ENCODE assay signal across 22 cellular contexts in the genomic region with DNA sequence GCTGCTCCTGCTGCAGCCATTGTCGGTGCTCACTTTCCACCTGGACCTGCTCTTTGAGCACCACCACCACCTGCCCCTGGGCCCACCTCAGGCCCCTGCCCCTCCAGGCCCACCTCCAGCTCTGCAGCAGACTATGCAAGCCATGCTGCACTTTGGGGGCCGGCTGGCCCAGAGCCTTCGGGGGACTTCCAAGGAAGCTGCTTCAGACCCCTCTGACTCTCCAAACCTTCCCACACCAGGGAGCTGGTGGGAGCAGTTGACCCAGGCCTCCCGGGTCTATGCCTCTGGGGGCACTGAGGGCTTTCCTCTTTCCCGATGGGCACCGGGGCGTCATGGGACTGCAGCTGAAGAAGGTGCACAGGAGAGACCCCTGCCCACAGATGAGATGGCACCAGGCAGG. TPM values are rescaled to one million over a fixed set of nuclear protein-coding genes. Genes with fewer than 3 reads are reported as not detected.
DNase-seq lines count a peak whose midpoint lies in the region; ATAC-seq and TF ChIP-seq lines count a peak whose summit lies in the region.
"Had no signal": no experiment of that assay in that cellular context is flagged by ENCODE, and none has a peak within 500 bp of the region (broad histone marks: within the 10 kb centered on the region; RNA-seq: fewer than 3 reads in every experiment).

No MANE protein-coding gene starts in this region.

- H3K9me3 Mint-ChIP-seq in CD4-positive, CD25-positive, alpha-beta regulatory T cell = no peaks in the 10 kb centered on the region
- H3K9me3 Mint-ChIP-seq in IgD-negative memory B cell = no peaks in the 10 kb centered on the region
- H3K9me3 Mint-ChIP-seq in mesothelial cell of epicardium = no peaks in the 10 kb centered on the region
- H3K9me3 Mint-ChIP-seq: activated naive CD8-positive, alpha-beta T cell treated with anti-CD3 and anti-CD28 coated beads, Interleukin-2, amount 10 ng/mL, durations not matched to agents 7 days and 5 days; naive B cell had no signal

- H3K4me1 ChIP-seq in CD4-positive, CD25-positive, alpha-beta regulatory T cell (ENCODE audit: control insufficient read depth, insufficient read depth, low read length, poor library complexity, severe bottlenecking) = peaks cover 26% of the 10 kb centered on the region
- peaks cover 23% of the 10 kb centered on the region for H3K4me1 ChIP-seq in body of pancreas

- peaks cover 8% of the 10 kb centered on the region for H3K36me3 Mint-ChIP-seq in CD4-positive, CD25-positive, alpha-beta regulatory T cell
- H3K36me3 Mint-ChIP-seq in IgD-negative memory B cell = no peaks in the 10 kb centered on the region
- H3K36me3 Mint-ChIP-seq in mesothelial cell of epicardium = peaks cover 20% of the 10 kb centered on the region

- H3K27ac ChIP-seq in CD4-positive, CD25-positive, alpha-beta regulatory T cell (ENCODE audit: insufficient read depth, low read length, poor library complexity, severe bottlenecking) = no peak overlapping the region
- no peak overlapping the region for H3K27ac ChIP-seq in body of pancreas
- H3K27ac ChIP-seq: brain microvascular endothelial cell, uterus had no signal

- H3K27me3 ChIP-seq in CD4-positive, CD25-positive, alpha-beta regulatory T cell (ENCODE audit: control insufficient read depth, insufficient read depth, low read length) = no peaks in the 10 kb centered on the region
- H3K27me3 ChIP-seq in body of pancreas = no peaks in the 10 kb centered on the region
- H3K27me3 ChIP-seq: brain microvascular endothelial cell, uterus had no signal

- no peak for DNase-seq in CD4-positive, CD25-positive, alpha-beta regulatory T cell
- DNase-seq in mesothelial cell of epicardium (ENCODE audit: low spot score in 2 of 2, unreplicated experiment in 2 of 2) (no peak), body of pancreas (no peak), AML-193 (lab: John Stamatoyannopoulos, UW) (no peak)
- DNase-seq: activated CD4-positive, alpha-beta T cell treated with anti-CD3 and anti-CD28 coated beads, Interleukin-2, amount 50 U/mL, for 48 hours; activated naive CD8-positive, alpha-beta T cell treated with anti-CD3 and anti-CD28 coated beads, Interleukin-2, amount 10 ng/mL, durations not matched to agents 7 days and 5 days; activated T-cell treated with anti-CD3 and anti-CD28 coated beads, Interleukin-2, amount 50 U/mL, for 48 hours; brain microvascular endothelial cell; foreskin fibroblast; GDM1; hippocampal formation; islet precursor cell; naive B cell; SIG-M5; stimulated activated CD4-positive, alpha-beta T cell treated with anti-CD3 and anti-CD28 coated beads, Interleukin-4, amount 100 ng/mL, for 24 hours; T-helper 1 cell; uterus had no signal

- no peak overlapping the region for H3K4me3 ChIP-seq in CD4-positive, CD25-positive, alpha-beta regulatory T cell (ENCODE audit: low read depth, low read length)
- H3K4me3 ChIP-seq in body of pancreas = no peak overlapping the region
- H3K4me3 ChIP-seq: skin epidermis, uterus had no signal

- peaks cover 6 to 24% (median 13%) of the 10 kb centered on the region in 4 donors for H3K4me1 Mint-ChIP-seq in CD4-positive, CD25-positive, alpha-beta regulatory T cell
- H3K4me1 Mint-ChIP-seq in IgD-negative memory B cell (peaks cover 0 to 16% (median 9%) of the 10 kb centered on the region in 3 donors), mesothelial cell of epicardium (peaks cover 24% of the 10 kb centered on the region)

- no peak for ATAC-seq in CD4-positive, CD25-positive, alpha-beta regulatory T cell (ENCODE audit: low read depth in 2 of 2)
- ATAC-seq in body of pancreas = no peak

- H3K27ac Mint-ChIP-seq in CD4-positive, CD25-positive, alpha-beta regulatory T cell = peak overlapping the region in 2 of 3 donors; percentile 17 to 18
- H3K27ac Mint-ChIP-seq in IgD-negative memory B cell (peak overlapping the region; percentile 39 to 96 (median 78)), mesothelial cell of epicardium (no peak overlapping the region)

- H3K36me3 ChIP-seq in CD4-positive, CD25-positive, alpha-beta regulatory T cell (ENCODE audit: control insufficient read depth, insufficient read depth, low read length) = peaks cover 14% of the 10 kb centered on the region
- peaks cover 0 to 6% of the 10 kb centered on the region in 2 donors for H3K36me3 ChIP-seq in body of pancreas (replicated peaks in 1 of 2; ENCODE audit: insufficient read depth in 1 of 2, low read depth in 2 of 2)
- H3K36me3 ChIP-seq: uterus had no signal

- no peaks in the 10 kb centered on the region for H3K27me3 Mint-ChIP-seq in CD4-positive, CD25-positive, alpha-beta regulatory T cell
- H3K27me3 Mint-ChIP-seq in IgD-negative memory B cell (no peaks in the 10 kb centered on the region), mesothelial cell of epicardium (ENCODE audit: low read depth) (no peaks in the 10 kb centered on the region)
- H3K27me3 Mint-ChIP-seq: activated naive CD8-positive, alpha-beta T cell treated with anti-CD3 and anti-CD28 coated beads, Interleukin-2, amount 10 ng/mL, durations not matched to agents 7 days and 5 days; naive B cell; progenitor cell of endocrine pancreas had no signal

- no peak for TF ChIP-seq POLR2A in body of pancreas (IDR thresholded peaks at IDR 0.05)

- WGBS in body of pancreas, 2 donors = 81 to 92% methylated on average over 2 to 7 of the region's 7 CpGs

- TF ChIP-seq CTCF in mesothelial cell of epicardium (IDR thresholded peaks at IDR 0.05; ENCODE audit: unreplicated experiment) (no peak), body of pancreas (IDR thresholded peaks at IDR 0.05) (no peak)

- intact Hi-C loops in body of pancreas (cut with DNase I) = no loop called here

- no peaks in the 10 kb centered on the region for H3K9me3 ChIP-seq in CD4-positive, CD25-positive, alpha-beta regulatory T cell (ENCODE audit: control insufficient read depth in 2 of 2, low read length in 2 of 2)
- no peaks in the 10 kb centered on the region for H3K9me3 ChIP-seq in body of pancreas
- H3K9me3 ChIP-seq: uterus had no signal

- peak overlapping the region in 2 of 4 donors; percentile 64 to 88 for H3K4me3 Mint-ChIP-seq in CD4-positive, CD25-positive, alpha-beta regulatory T cell
- H3K4me3 Mint-ChIP-seq in IgD-negative memory B cell (peak overlapping the region in 1 of 4 donors; percentile 58), mesothelial cell of epicardium (peak overlapping the region; percentile 30)

RNA-seq across cellular contexts. Expression of a gene that starts 6.0 kb away (rescaled TPM):
- total RNA-seq in CD4-positive, CD25-positive, alpha-beta regulatory T cell = 12.4 TPM
- polyA plus RNA-seq in CD4-positive, CD25-positive, alpha-beta regulatory T cell = 10 to 100 TPM in 1 of 4 donors, 1 to 10 TPM in 3; 7.1 to 10.0 (median 8.8) TPM
- 8.9 TPM for polyA plus RNA-seq in IgD-negative memory B cell
- total RNA-seq in mesothelial cell of epicardium = 55.0 to 57.0 TPM (median 55.5 TPM) in 3 replicates
- 10 to 100 TPM; 19.4 to 21.3 TPM for total RNA-seq in body of pancreas

RNA-seq across cellular contexts. Expression of a gene that starts 18.0 kb away (rescaled TPM):
- total RNA-seq in CD4-positive, CD25-positive, alpha-beta regulatory T cell = 67.9 TPM
- polyA plus RNA-seq in CD4-positive, CD25-positive, alpha-beta regulatory T cell = 100 to 1,000 TPM; 114 to 159 (median 123) TPM
- 120 TPM for polyA plus RNA-seq in IgD-negative memory B cell
- total RNA-seq in mesothelial cell of epicardium (153 to 166 TPM (median 162 TPM) in 3 replicates), body of pancreas (10 to 100 TPM; 59.7 to 94.3 TPM)

RNA-seq across cellular contexts. Expression of a gene that starts 25.4 kb away (rescaled TPM):
- total RNA-seq in CD4-positive, CD25-positive, alpha-beta regulatory T cell = not detected
- polyA plus RNA-seq in CD4-positive, CD25-positive, alpha-beta regulatory T cell = not detected
- polyA plus RNA-seq in IgD-negative memory B cell = not detected
- 0.11 TPM in 1 of 3 replicates, not detected in the others for total RNA-seq in mesothelial cell of epicardium
- total RNA-seq in body of pancreas = not detected
- total RNA-seq: activated naive CD8-positive, alpha-beta T cell treated with anti-CD3 and anti-CD28 coated beads, Interleukin-2, amount 10 ng/mL, durations not matched to agents 7 days and 5 days; lung microvascular endothelial cell; subcutaneous adipose tissue had no signal

RNA-seq across cellular contexts. Expression of a gene that starts 49.4 kb away (rescaled TPM):
- 1.5 TPM for total RNA-seq in CD4-positive, CD25-positive, alpha-beta regulatory T cell
- polyA plus RNA-seq in CD4-positive, CD25-positive, alpha-beta regulatory T cell = under 1 TPM in 3 of 4 donors, not detected in 1; 0.07 to 0.15 (median 0.11) TPM
- 2.3 TPM for polyA plus RNA-seq in IgD-negative memory B cell
- total RNA-seq in mesothelial cell of epicardium (12.9 to 13.6 TPM (median 13.1 TPM) in 3 replicates), body of pancreas (1 to 10 TPM; 1.3 to 2.9 TPM)

RNA-seq across cellular contexts. Expression of a gene that starts 53.4 kb away (rescaled TPM):
- total RNA-seq in CD4-positive, CD25-positive, alpha-beta regulatory T cell = 76.6 TPM
- polyA plus RNA-seq in CD4-positive, CD25-positive, alpha-beta regulatory T cell = 10 to 100 TPM; 11.4 to 17.4 (median 15.5) TPM
- 19.7 TPM for polyA plus RNA-seq in IgD-negative memory B cell
- total RNA-seq in mesothelial cell of epicardium (104 to 108 TPM (median 105 TPM) in 3 replicates), body of pancreas (10 to 100 TPM; 36.6 to 40.7 TPM)
